15 cellular contexts compared by ENCODE assay signal in the genomic region with DNA sequence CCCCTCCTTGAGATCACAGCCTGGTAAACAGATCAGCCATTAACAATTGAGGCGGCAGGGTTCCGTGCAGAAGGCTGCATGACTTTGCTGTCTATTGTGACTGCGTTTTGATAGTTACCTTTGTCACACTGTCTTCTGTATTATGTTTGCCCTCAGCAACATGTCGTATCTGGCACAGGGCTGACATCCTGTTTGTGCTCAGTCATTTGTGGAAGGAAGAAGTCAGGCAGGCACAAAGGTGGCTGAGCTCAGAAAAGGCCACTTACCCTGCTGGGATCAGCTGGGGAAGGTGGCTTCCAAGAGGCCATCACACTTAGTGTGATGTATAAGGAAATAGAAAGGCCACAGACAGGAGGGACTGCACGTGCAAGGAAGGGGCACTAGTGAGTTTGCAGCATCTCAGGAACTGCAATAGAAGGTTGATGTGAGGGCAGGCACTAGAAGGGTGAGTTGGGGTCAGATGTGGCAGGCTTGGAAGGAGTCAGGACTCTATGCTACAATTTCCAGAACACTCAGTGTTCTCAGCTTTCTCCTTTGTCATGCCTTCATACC. TPM values are rescaled to one million over a fixed set of nuclear protein-coding genes. Genes with fewer than 3 reads are reported as not detected.
DNase-seq lines count a peak whose midpoint lies in the region; ATAC-seq and TF ChIP-seq lines count a peak whose summit lies in the region.
"Had no signal": no experiment of that assay in that cellular context is flagged by ENCODE, and none has a peak within 500 bp of the region (broad histone marks: within the 10 kb centered on the region; RNA-seq: fewer than 3 reads in every experiment).

No MANE protein-coding gene starts in this region.

- no peak for TF ChIP-seq CTCF in WTC11 (IDR thresholded peaks at IDR 0.05)

- peaks cover 21 to 80% (median 62%) of the 10 kb centered on the region in 5 donors for H3K4me1 ChIP-seq in subcutaneous abdominal adipose tissue (ENCODE audit: control insufficient read depth in 5 of 5, insufficient read depth in 5 of 5, low read length in 5 of 5)

- peak overlapping the region; percentile 68 for H3K27ac ChIP-seq in subcutaneous abdominal adipose tissue (ENCODE audit: low read depth, low read length)

- POLR2A ChIA-PET in WTC11 (lab: Charles Lee): no interaction called here

- peak overlapping the region; percentile 74 for H3K4me3 Mint-ChIP-seq in activated CD4-positive, alpha-beta T cell treated with anti-CD3 and anti-CD28 coated beads, Interleukin-2, amount 10 ng/mL, durations not matched to agents 24 days and 14 days
- peak overlapping the region; percentile 80 for H3K4me3 Mint-ChIP-seq in T-helper 2 cell treated with Interferon-gamma antibody and Interleukin-4, amounts not matched to agents 5 μg/mL and 100 μg/mL, for 36 hours
- no peak overlapping the region for H3K4me3 Mint-ChIP-seq in WTC11
- H3K4me3 Mint-ChIP-seq: brain had no signal

- no peaks in the 10 kb centered on the region for H3K9me3 ChIP-seq in subcutaneous abdominal adipose tissue (ENCODE audit: control insufficient read depth in 5 of 5, low read length in 5 of 5)

- H3K36me3 ChIP-seq in subcutaneous abdominal adipose tissue (ENCODE audit: control insufficient read depth in 5 of 5, insufficient read depth in 5 of 5, low read length in 5 of 5): peaks cover 0 to 31% (median 12%) of the 10 kb centered on the region in 5 donors

- H3K27ac Mint-ChIP-seq in activated CD4-positive, alpha-beta T cell treated with anti-CD3 and anti-CD28 coated beads, Interleukin-2, amount 10 ng/mL, durations not matched to agents 24 days and 14 days: peak overlapping the region; percentile 97
- H3K27ac Mint-ChIP-seq in T-helper 2 cell treated with Interferon-gamma antibody and Interleukin-4, amounts not matched to agents 5 μg/mL and 100 μg/mL, for 36 hours: peak overlapping the region; percentile 87
- no peak overlapping the region for H3K27ac Mint-ChIP-seq in WTC11

- H3K4me1 Mint-ChIP-seq in activated CD4-positive, alpha-beta T cell treated with anti-CD3 and anti-CD28 coated beads, Interleukin-2, amount 10 ng/mL, durations not matched to agents 24 days and 14 days: peaks cover 50% of the 10 kb centered on the region
- H3K4me1 Mint-ChIP-seq in T-helper 2 cell treated with Interferon-gamma antibody and Interleukin-4, amounts not matched to agents 5 μg/mL and 100 μg/mL, for 36 hours (ENCODE audit: low read depth): peaks cover 47% of the 10 kb centered on the region
- peaks cover 7% of the 10 kb centered on the region; the same call in 1 of the 2 replicates for H3K4me1 Mint-ChIP-seq in WTC11

- peak overlapping the region in 1 of 5 donors; percentile 52 for H3K9ac ChIP-seq in subcutaneous abdominal adipose tissue (ENCODE audit: low read length in 5 of 5)

- no peaks in the 10 kb centered on the region for H3K27me3 Mint-ChIP-seq in activated CD4-positive, alpha-beta T cell treated with anti-CD3 and anti-CD28 coated beads, Interleukin-2, amount 10 ng/mL, durations not matched to agents 24 days and 14 days
- no peaks in the 10 kb centered on the region for H3K27me3 Mint-ChIP-seq in T-helper 2 cell treated with Interferon-gamma antibody and Interleukin-4, amounts not matched to agents 5 μg/mL and 100 μg/mL, for 36 hours (ENCODE audit: low read depth)
- no peaks in the 10 kb centered on the region for H3K27me3 Mint-ChIP-seq in WTC11 (ENCODE audit: low read depth)
- H3K27me3 Mint-ChIP-seq: brain had no signal

- ATAC-seq in left lobe of liver (peak; percentile 47), WTC11 (no peak)

- peaks cover 64% of the 10 kb centered on the region for H3K36me3 Mint-ChIP-seq in activated CD4-positive, alpha-beta T cell treated with anti-CD3 and anti-CD28 coated beads, Interleukin-2, amount 10 ng/mL, durations not matched to agents 24 days and 14 days (ENCODE audit: low read depth)
- H3K36me3 Mint-ChIP-seq in T-helper 2 cell treated with Interferon-gamma antibody and Interleukin-4, amounts not matched to agents 5 μg/mL and 100 μg/mL, for 36 hours (ENCODE audit: low read depth): peaks cover 68% of the 10 kb centered on the region
- H3K36me3 Mint-ChIP-seq in WTC11: peaks cover 18% of the 10 kb centered on the region

- no peaks in the 10 kb centered on the region for H3K27me3 ChIP-seq in subcutaneous abdominal adipose tissue (ENCODE audit: control insufficient read depth in 5 of 5, insufficient read depth in 4 of 5, low read length in 5 of 5)

- intact Hi-C loops in activated CD4-positive, alpha-beta T cell treated with anti-CD3 and anti-CD28 coated beads, Interleukin-2, amount 10 ng/mL, durations not matched to agents 24 days and 14 days (cut with micrococcal nuclease): loop anchor here (1.0 to 5.0 kb wide), 3 partner anchors 14 to 36 kb away; a partner anchor contains a TSS

- peaks cover 6% of the 10 kb centered on the region for H3K9me3 Mint-ChIP-seq in activated CD4-positive, alpha-beta T cell treated with anti-CD3 and anti-CD28 coated beads, Interleukin-2, amount 10 ng/mL, durations not matched to agents 24 days and 14 days
- H3K9me3 Mint-ChIP-seq in T-helper 2 cell treated with Interferon-gamma antibody and Interleukin-4, amounts not matched to agents 5 μg/mL and 100 μg/mL, for 36 hours: peaks cover 7% of the 10 kb centered on the region
- H3K9me3 Mint-ChIP-seq in WTC11: peaks cover 6% of the 10 kb centered on the region

- peak overlapping the region in 3 of 5 donors; percentile 3 to 16 (median 10) for H3K4me3 ChIP-seq in subcutaneous abdominal adipose tissue (ENCODE audit: low read depth in 1 of 5, low read length in 5 of 5)

- CTCF ChIA-PET in WTC11 (lab: Charles Lee): interaction anchor here (1.1 kb wide), 1 partner anchor 35 kb away, joined by 3 read pairs; no protein-coding TSS in a partner anchor

- peak; percentile 81 for DNase-seq in activated CD4-positive, alpha-beta T cell treated with anti-CD3 and anti-CD28 coated beads, Interleukin-2, amount 10 ng/mL, durations not matched to agents 24 days and 14 days
- DNase-seq in activated CD4-positive, alpha-beta T cell treated with anti-CD3 and anti-CD28 coated beads, Interleukin-2, amount 50 U/mL, for 1 hour: no peak
- DNase-seq in T-helper 2 cell treated with Interferon-gamma antibody and Interleukin-4, amounts not matched to agents 5 μg/mL and 100 μg/mL, for 36 hours (ENCODE audit: low spot score): peak; percentile 51
- no peak for DNase-seq in left lobe of liver (ENCODE audit: low spot score)
- DNase-seq in WTC11 (ENCODE audit: low spot score): no peak
- no peak for DNase-seq in D341Med (ENCODE audit: low spot score)
- DNase-seq in effector CD8-positive, alpha-beta T cell (lab: John Stamatoyannopoulos, UW): no peak
- DNase-seq: ACHN; foreskin fibroblast; GF-D8; mesendoderm; NCI-H1694; stimulated activated naive CD4-positive, alpha-beta T cell treated with Interleukin-2 at 50 U/mL for 16 hours had no signal

TF ChIP-seq in WTC11, 78 proteins besides CTCF, POLR2A, EP300 and RAD21:
- no peak for TF ChIP-seq RELA (CRISPR knock-in tag; IDR thresholded peaks at IDR 0.05; ENCODE audit: borderline replicate concordance)
- no peak for TF ChIP-seq NFE2L1 (CRISPR knock-in tag; IDR thresholded peaks at IDR 0.05)
- no peak for TF ChIP-seq ZNF232 (CRISPR knock-in tag; IDR thresholded peaks at IDR 0.05)
- TF ChIP-seq, protein P1, sequence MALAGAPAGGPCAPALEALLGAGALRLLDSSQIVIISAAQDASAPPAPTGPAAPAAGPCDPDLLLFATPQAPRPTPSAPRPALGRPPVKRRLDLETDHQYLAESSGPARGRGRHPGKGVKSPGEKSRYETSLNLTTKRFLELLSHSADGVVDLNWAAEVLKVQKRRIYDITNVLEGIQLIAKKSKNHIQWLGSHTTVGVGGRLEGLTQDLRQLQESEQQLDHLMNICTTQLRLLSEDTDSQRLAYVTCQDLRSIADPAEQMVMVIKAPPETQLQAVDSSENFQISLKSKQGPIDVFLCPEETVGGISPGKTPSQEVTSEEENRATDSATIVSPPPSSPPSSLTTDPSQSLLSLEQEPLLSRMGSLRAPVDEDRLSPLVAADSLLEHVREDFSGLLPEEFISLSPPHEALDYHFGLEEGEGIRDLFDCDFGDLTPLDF (CRISPR knock-in tag; IDR thresholded peaks at IDR 0.05): no peak

RNA-seq across cellular contexts. Expression of a gene that starts 13.4 kb away (rescaled TPM):
- 61.3 and 64.2 TPM in 2 replicates for total RNA-seq in activated CD4-positive, alpha-beta T cell treated with anti-CD3 and anti-CD28 coated beads, Interleukin-2, amount 10 ng/mL, durations not matched to agents 24 days and 14 days
- total RNA-seq in left lobe of liver (15.5 TPM), WTC11 (2021) (39.0 to 47.7 TPM (median 40.5 TPM) in 3 replicates)

RNA-seq across cellular contexts. Expression of a gene that starts 15.8 kb away (rescaled TPM):
- 10.3 and 10.6 TPM in 2 replicates for total RNA-seq in activated CD4-positive, alpha-beta T cell treated with anti-CD3 and anti-CD28 coated beads, Interleukin-2, amount 10 ng/mL, durations not matched to agents 24 days and 14 days
- total RNA-seq in left lobe of liver (8.1 TPM), WTC11 (2021) (5.0 to 5.5 TPM (median 5.4 TPM) in 3 replicates)

Comparison
In these comparisons a context has a peak if more than half of its experiments do, and no peak if none do; other contexts are left out.
1. DNase-seq: peak in activated CD4-positive, alpha-beta T cell treated with anti-CD3 and anti-CD28 coated beads, Interleukin-2, amount 10 ng/mL, durations not matched to agents 24 days and 14 days (single experiment) and T-helper 2 cell treated with Interferon-gamma antibody and Interleukin-4, amounts not matched to agents 5 μg/mL and 100 μg/mL, for 36 hours (single experiment); none in activated CD4-positive, alpha-beta T cell treated with anti-CD3 and anti-CD28 coated beads, Interleukin-2, amount 50 U/mL, for 1 hour (single experiment), left lobe of liver (single experiment), WTC11 (single experiment), D341Med (single experiment) and effector CD8-positive, alpha-beta T cell (single experiment).